Comparison of ENCODE assay signal across 8 cellular contexts in genomic region chr22:31749636-31750364, GRCh38. TPM values are rescaled to one million over a fixed set of nuclear protein-coding genes. Genes with fewer than 3 reads are reported as not detected.
DNase-seq lines count a peak whose midpoint lies in the region; ATAC-seq and TF ChIP-seq lines count a peak whose summit lies in the region.

Gene PRR14L, minus strand, starts transcription at chr22:31750132. Its CDS starts 11,272 bp downstream, at chr22:31738860.

- CTCF ChIA-PET in Panc1 (lab: Charles Lee) = no interaction called here

- in situ Hi-C loops in Panc1 (cut with HindIII; ENCODE audit: low pct_unique_long_range_greater_than_20kb, low sequenced_read_pairs) = no loop called here

- POLR2A ChIA-PET in Panc1 (lab: Charles Lee) = no interaction called here

- H3K4me1 ChIP-seq in KMS-11 (ENCODE audit: low read depth, poor library complexity, severe bottlenecking) (peaks cover 28% of the 10 kb centered on the region), Panc1 (ENCODE audit: control insufficient read depth, insufficient read depth, low read length) (peaks cover 29% of the 10 kb centered on the region), mucosa of rectum (ENCODE audit: control insufficient read depth in 2 of 2, insufficient read depth in 2 of 2, low read length in 2 of 2) (peaks cover 26 to 27% of the 10 kb centered on the region in 2 donors)

- peaks cover 3% of the 10 kb centered on the region for H3K36me3 Mint-ChIP-seq in activated T-cell treated with anti-CD3 and anti-CD28 coated beads, Interleukin-2, amount 50 U/mL, for 4 hours (ENCODE audit: insufficient read depth)

- ATAC-seq in GM21737 (IDR thresholded peaks at IDR 0.05; ENCODE audit: unreplicated experiment) (peak; percentile 56), Panc1 (peak; percentile 87)
- peak; percentile 71 to 78 for ATAC-seq in activated T-cell treated with anti-CD3 and anti-CD28 coated beads, Interleukin-2, amount 50 U/mL, for 4 hours

- DNase-seq in DMS53 treated with DMSO at 0.1 percent for 48 hours (lab: John Stamatoyannopoulos, UW; ENCODE audit: unreplicated experiment) = peak; percentile 66
- DNase-seq in Panc1 (ENCODE audit: low read depth, low spot score) = no peak
- peak; percentile 99 for DNase-seq in activated T-cell treated with anti-CD3 and anti-CD28 coated beads, Interleukin-2, amount 50 U/mL, for 4 hours
- DNase-seq in erythroblast (lab: John Stamatoyannopoulos, UW) = peak; percentile 97 to 99
- peak; percentile 98 to 99 for DNase-seq in stimulated activated CD8-positive, alpha-beta memory T cell treated with anti-CD3 and anti-CD28 coated beads, Interleukin-4, amount 100 ng/mL, for 4 hours (ENCODE audit: low read depth in 2 of 2, low spot score in 1 of 2)

- peaks cover 40% of the 10 kb centered on the region for H3K79me2 ChIP-seq in KMS-11 (ENCODE audit: insufficient read depth, low read depth)

- TF ChIP-seq CTCF in KMS-11 (conservative IDR thresholded peaks at IDR 0.05; ENCODE audit: low read depth, low read length) (no peak), Panc1 (IDR thresholded peaks at IDR 0.05) (no peak)

- no peak within 1 kb of the TSS for H3K4me3 ChIP-seq in KMS-11 (IDR thresholded peaks at IDR 0.05; ENCODE audit: insufficient read depth, low read depth, low read length)
- peak within 1 kb of the TSS; percentile 96 to 97 for H3K4me3 ChIP-seq in Panc1 (ENCODE audit: low read depth in 2 of 2, low read length in 2 of 2)
- H3K4me3 ChIP-seq in mucosa of rectum (ENCODE audit: low read length in 2 of 2) = peak within 1 kb of the TSS; percentile 89 to 90

- intact Hi-C loops in Panc1 (cut with micrococcal nuclease; ENCODE audit: unreplicated experiment) = no loop called here

- H3K27me3 ChIP-seq in KMS-11 (ENCODE audit: insufficient read depth, low read depth) (no peaks in the 10 kb centered on the region), Panc1 (ENCODE audit: control insufficient read depth, insufficient read depth, low read length) (no peaks in the 10 kb centered on the region), mucosa of rectum (ENCODE audit: control insufficient read depth in 2 of 2, insufficient read depth in 2 of 2, low read length in 2 of 2) (no peaks in the 10 kb centered on the region)

- H3K9ac ChIP-seq in KMS-11 (peak within 1 kb of the TSS; percentile 82), mucosa of rectum (ENCODE audit: low read depth in 1 of 2, low read length in 2 of 2) (peak within 1 kb of the TSS; percentile 89 to 98)

- H3K27ac ChIP-seq in KMS-11 = peak within 1 kb of the TSS; percentile 61
- H3K27ac ChIP-seq in Panc1 (ENCODE audit: low read length) = peak within 1 kb of the TSS; percentile 96
- peak within 1 kb of the TSS; percentile 91 for H3K27ac ChIP-seq in mucosa of rectum (ENCODE audit: low read depth in 2 of 2, low read length in 2 of 2)

- peak within 1 kb of the TSS; percentile 81 for H3K4me2 ChIP-seq in KMS-11

- H2AFZ ChIP-seq in KMS-11 (ENCODE audit: low read depth) = peak within 1 kb of the TSS; percentile 91

- no peaks in the 10 kb centered on the region for H4K20me1 ChIP-seq in KMS-11 (ENCODE audit: insufficient read depth)

- no TSS peak for BruUV-seq in Panc1 (replicated peaks; lab: Mats Ljungman, UMichigan)

- peaks cover 55% of the 10 kb centered on the region for H3K4me1 Mint-ChIP-seq in activated T-cell treated with anti-CD3 and anti-CD28 coated beads, Interleukin-2, amount 50 U/mL, for 4 hours (ENCODE audit: low read depth)

- H3K9me3 Mint-ChIP-seq in activated T-cell treated with anti-CD3 and anti-CD28 coated beads, Interleukin-2, amount 50 U/mL, for 4 hours = no peaks in the 10 kb centered on the region

- H3K27me3 Mint-ChIP-seq in activated T-cell treated with anti-CD3 and anti-CD28 coated beads, Interleukin-2, amount 50 U/mL, for 4 hours (ENCODE audit: low read depth) = no peaks in the 10 kb centered on the region

- peak within 1 kb of the TSS; percentile 97 for H3K4me3 Mint-ChIP-seq in activated T-cell treated with anti-CD3 and anti-CD28 coated beads, Interleukin-2, amount 50 U/mL, for 4 hours

- no peaks in the 10 kb centered on the region for H3K9me3 ChIP-seq in Panc1 (ENCODE audit: control insufficient read depth, insufficient read depth, low read depth, low read length)
- H3K9me3 ChIP-seq in mucosa of rectum (ENCODE audit: control insufficient read depth in 2 of 2, low read length in 2 of 2) = no peaks in the 10 kb centered on the region

- H3K36me3 ChIP-seq in KMS-11 (ENCODE audit: insufficient read depth) (no peaks in the 10 kb centered on the region), Panc1 (ENCODE audit: control insufficient read depth, insufficient read depth, low read length) (peaks cover 12% of the 10 kb centered on the region; the same call in 1 of the 2 replicates), mucosa of rectum (ENCODE audit: control insufficient read depth in 2 of 2, insufficient read depth in 2 of 2, low read length in 2 of 2) (peaks cover 3 to 4% of the 10 kb centered on the region in 2 donors)

- peak; percentile 89 for TF ChIP-seq POLR2A in erythroblast (IDR thresholded peaks at IDR 0.05; ENCODE audit: low read length)

RNA-seq across cellular contexts. Expression of gene PRR14L, which starts in this region (rescaled TPM):
- total RNA-seq in Panc1 (2021; ENCODE audit: unreplicated experiment) = 45.7 TPM
- 7.5 TPM for polyA plus RNA-seq in Panc1 (2012; ENCODE audit: insufficient read length)
- 10 to 100 TPM; 39.5 to 46.5 (median 42.1) TPM for total RNA-seq in activated T-cell treated with anti-CD3 and anti-CD28 coated beads, Interleukin-2, amount 50 U/mL, for 4 hours
